Comparison of ENCODE assay signal across 20 cellular contexts in genomic region chr11:128022761-128023160, GRCh38.
DNase-seq lines count a peak whose midpoint lies in the region; ATAC-seq and TF ChIP-seq lines count a peak whose summit lies in the region.
"Had no signal": no experiment of that assay in that cellular context is flagged by ENCODE, and none has a peak within 500 bp of the region (broad histone marks: within the 10 kb centered on the region; RNA-seq: fewer than 3 reads in every experiment).

No MANE protein-coding gene starts in this region.

- no peak overlapping the region for H2AFZ ChIP-seq in IMR-90 (replicated peaks; ENCODE audit: low read length, poor library complexity)
- no peak overlapping the region for H2AFZ ChIP-seq in neural cell (ENCODE audit: low read depth, low read length)

- peak overlapping the region; percentile 6; the same call in 1 of the 2 replicates for H2BK120ac ChIP-seq in IMR-90 (ENCODE audit: low read depth, low read length)

- H3K9ac ChIP-seq in IMR-90 (ENCODE audit: low read depth, low read length): no peak overlapping the region
- H3K9ac ChIP-seq in neural cell (ENCODE audit: low read length): no peak overlapping the region
- H3K9ac ChIP-seq: BLaER1 had no signal

- H3F3A ChIP-seq in neural cell (ENCODE audit: insufficient read depth, low read length, poor library complexity, severe bottlenecking): no peaks in the 10 kb centered on the region

- TF ChIP-seq CTCF in IMR-90 (conservative IDR thresholded peaks at IDR 0.05; ENCODE audit: low read depth, low read length): no peak
- TF ChIP-seq CTCF in neural cell (IDR thresholded peaks at IDR 0.05; ENCODE audit: poor library complexity, severe bottlenecking): no peak

- H3K23ac ChIP-seq in IMR-90 (ENCODE audit: low read depth, low read length): no peak overlapping the region

- H2BK15ac ChIP-seq in IMR-90 (ENCODE audit: low read depth, low read length): no peak overlapping the region

- H3K4me1 ChIP-seq in IMR-90 (ENCODE audit: control insufficient read depth, insufficient read depth, low read length): peaks cover 12% of the 10 kb centered on the region
- H3K4me1 ChIP-seq: BE2C, BLaER1 had no signal

- TF ChIP-seq POLR2A in IMR-90 (IDR thresholded peaks at IDR 0.05; ENCODE audit: low read depth, low read length): no peak

- DNase-seq in HEK293T (ENCODE audit: extremely low spot score) (no peak), IMR-90 (no peak), NCI-H146 treated with DMSO at 0.1 percent for 48 hours (lab: John Stamatoyannopoulos, UW; ENCODE audit: unreplicated experiment) (no peak)
- DNase-seq: 8988T; ACHN; BE2C; C1 segment of cervical spinal cord; CD4-positive, alpha-beta memory T cell; CD8-positive, alpha-beta memory T cell; COR-L47; DMS 273 treated with DMSO at 0.1 percent for 48 hours; DMS153; DMS53; DMS79; DND-41; GDM1 had no signal

- 0 out of 2 replicates have a peak overlapping the region, but pooled peaks have one; percentile 8 for H2BK20ac ChIP-seq in IMR-90 (ENCODE audit: low read depth, low read length)

- no TSS peak for BruUV-seq in IMR-90 (replicated peaks; lab: Mats Ljungman, UMichigan)

- H3K4ac ChIP-seq in IMR-90 (ENCODE audit: low read depth, low read length): no peak overlapping the region

- TF ChIP-seq EP300 in neural cell (conservative IDR thresholded peaks at IDR 0.05; ENCODE audit: poor library complexity, severe bottlenecking): peak; percentile 92

- no peak overlapping the region for H3K56ac ChIP-seq in IMR-90 (ENCODE audit: extremely low read depth, insufficient read depth, low read length)

- no peak overlapping the region for H2AK9ac ChIP-seq in IMR-90 (replicated peaks; ENCODE audit: low read depth, low read length, poor library complexity)

- no peak overlapping the region for H3K18ac ChIP-seq in IMR-90 (ENCODE audit: low read depth, low read length)

- no peaks in the 10 kb centered on the region; the same call in 1 of the 2 replicates for H3K9me1 ChIP-seq in IMR-90 (ENCODE audit: insufficient read depth, low read length)

- no peaks in the 10 kb centered on the region for H3K79me1 ChIP-seq in IMR-90 (ENCODE audit: low read depth in 1 of 2, low read length in 2 of 2)

- no peaks in the 10 kb centered on the region for H4K20me1 ChIP-seq in IMR-90 (ENCODE audit: insufficient read depth, low read length)
- no peaks in the 10 kb centered on the region for H4K20me1 ChIP-seq in neural cell (ENCODE audit: insufficient read depth)
- H4K20me1 ChIP-seq: BLaER1 had no signal

- no peak overlapping the region for H3K4me2 ChIP-seq in IMR-90 (ENCODE audit: low read depth, low read length)
- H3K4me2 ChIP-seq in neural cell (ENCODE audit: low read length): no peak overlapping the region
- H3K4me2 ChIP-seq: BLaER1 had no signal

- TF ChIP-seq RAD21 in IMR-90 (IDR thresholded peaks at IDR 0.05; ENCODE audit: low read length): no peak
- no peak for TF ChIP-seq RAD21 in neural cell (conservative IDR thresholded peaks at IDR 0.05)

- CTCF ChIA-PET in HEK293T (lab: Yijun Ruan, JAX) (no interaction called here), IMR-90 (lab: Yijun Ruan, JAX) (no interaction called here)

- in situ Hi-C loops in IMR-90 (cut with MboI; ENCODE audit: low sequenced_read_pairs): no loop called here

- H4K5ac ChIP-seq in IMR-90 (ENCODE audit: low read depth, low read length): no peak overlapping the region

- H3K27ac ChIP-seq in IMR-90 (ENCODE audit: insufficient read depth, low read length) (no peak overlapping the region), neural cell (ENCODE audit: low read length) (no peak overlapping the region)
- H3K27ac ChIP-seq: BLaER1 had no signal

- no peak overlapping the region for H2AK5ac ChIP-seq in IMR-90 (ENCODE audit: low read depth, low read length)

- H3K79me2 ChIP-seq in neural cell (replicated peaks; ENCODE audit: insufficient read depth, low read length): no peaks in the 10 kb centered on the region

- no peak overlapping the region for H4K91ac ChIP-seq in IMR-90 (ENCODE audit: insufficient read depth, low read depth, low read length)

- no peaks in the 10 kb centered on the region for H3K27me3 ChIP-seq in IMR-90 (ENCODE audit: control insufficient read depth, insufficient read depth, low read length)
- no peaks in the 10 kb centered on the region for H3K27me3 ChIP-seq in neural cell (ENCODE audit: insufficient read depth, low read depth, low read length)
- H3K27me3 ChIP-seq: BE2C, BLaER1 had no signal

- no peak overlapping the region for H4K8ac ChIP-seq in IMR-90 (ENCODE audit: low read depth in 2 of 2, low read length in 2 of 2)

- no peaks in the 10 kb centered on the region for H3K36me3 ChIP-seq in IMR-90 (ENCODE audit: control insufficient read depth, insufficient read depth, low read length)
- no peaks in the 10 kb centered on the region for H3K36me3 ChIP-seq in neural cell (ENCODE audit: insufficient read depth, low read length)
- H3K36me3 ChIP-seq: BE2C, BLaER1 had no signal

- POLR2A ChIA-PET in HEK293T (lab: Yijun Ruan, JAX) (no interaction called here), IMR-90 (lab: Charles Lee; ENCODE audit: unreplicated experiment) (no interaction called here)

- H3K14ac ChIP-seq in IMR-90 (replicated peaks; ENCODE audit: low read depth, low read length): no peak overlapping the region

- no peaks in the 10 kb centered on the region for H3K9me2 ChIP-seq in neural cell (ENCODE audit: insufficient read depth, low read length)

- no peak overlapping the region for H2BK5ac ChIP-seq in IMR-90 (ENCODE audit: low read depth, low read length, poor library complexity, severe bottlenecking)

- dilution Hi-C loops in IMR-90 (cut with HindIII; ENCODE audit: low sequenced_read_pairs, unreplicated experiment): no loop called here

- H3K9me3 ChIP-seq in IMR-90 (ENCODE audit: control insufficient read depth, insufficient read depth, low read length) (no peaks in the 10 kb centered on the region), neural cell (ENCODE audit: low read length) (no peaks in the 10 kb centered on the region)
- H3K9me3 ChIP-seq: BE2C, BLaER1 had no signal

- intact Hi-C loops in IMR-90 (cut with micrococcal nuclease): loop anchor here (5.0 kb wide), 2 partner anchors 550 to 1580 kb away; no protein-coding TSS in a partner anchor

- ATAC-seq in IMR-90 (ENCODE audit: low read depth) (no peak), GM18511 (IDR thresholded peaks at IDR 0.05; ENCODE audit: unreplicated experiment) (no peak)

- no peak overlapping the region for H3K4me3 ChIP-seq in IMR-90 (ENCODE audit: insufficient read depth, low read depth, low read length)
- H3K4me3 ChIP-seq in neural cell (ENCODE audit: low read length): no peak overlapping the region
- H3K4me3 ChIP-seq: BLaER1, GM12878 had no signal

TF ChIP-seq in HEK293T, 16 proteins besides CTCF, POLR2A, EP300 and RAD21:
- TF ChIP-seq PKNOX1 (IDR thresholded peaks at IDR 0.05) (peak; percentile 62), ZNF384 (IDR thresholded peaks at IDR 0.05) (no peak), ARNT (IDR thresholded peaks at IDR 0.05) (no peak), SUZ12 (IDR thresholded peaks at IDR 0.05) (no peak)

TF ChIP-seq in IMR-90, 13 proteins besides CTCF, POLR2A, EP300 and RAD21 (continues in another document):
- no peak for TF ChIP-seq CEBPB (IDR thresholded peaks at IDR 0.05; ENCODE audit: low read depth, low read length)
- TF ChIP-seq BHLHE40 (IDR thresholded peaks at IDR 0.05; ENCODE audit: low read depth, low read length): no peak
- no peak for TF ChIP-seq CHD1 (IDR thresholded peaks at IDR 0.05; ENCODE audit: low read depth, low read length)
- no peak for TF ChIP-seq NFE2L2 (IDR thresholded peaks at IDR 0.05; ENCODE audit: low read depth, low read length)
- no peak for TF ChIP-seq FOS (IDR thresholded peaks at IDR 0.05; ENCODE audit: low read depth, low read length)
- TF ChIP-seq SMC3 (IDR thresholded peaks at IDR 0.05; ENCODE audit: low read depth, low read length): no peak
- TF ChIP-seq RFX5 (IDR thresholded peaks at IDR 0.05; ENCODE audit: low read depth, low read length): no peak
- no peak for TF ChIP-seq MAZ (IDR thresholded peaks at IDR 0.05; ENCODE audit: borderline replicate concordance, low read depth, low read length)
- TF ChIP-seq MXI1 (IDR thresholded peaks at IDR 0.05; ENCODE audit: borderline replicate concordance, low read depth, low read length): no peak
- no peak for TF ChIP-seq ELK1 (IDR thresholded peaks at IDR 0.05; ENCODE audit: borderline replicate concordance, low read depth, low read length)

TF ChIP-seq in neural cell, 6 proteins besides CTCF, POLR2A, EP300 and RAD21:
- no peak for TF ChIP-seq EZH2 (IDR thresholded peaks at IDR 0.05; ENCODE audit: borderline replicate concordance, insufficient read depth, low read length, poor library complexity, severe bottlenecking)
TF ChIP-seq in neural cell: peak in this region for 0.
